8 cellular contexts compared by ENCODE assay signal in genomic region chr5:68251386-68251785, GRCh38. TPM values are rescaled to one million over a fixed set of nuclear protein-coding genes. Genes with fewer than 3 reads are reported as not detected.
A peak's percentile ranks its signal among the peaks of the same experiment; 100 is the strongest.
DNase-seq lines count a peak whose midpoint lies in the region; ATAC-seq and TF ChIP-seq lines count a peak whose summit lies in the region.

No MANE protein-coding gene starts in this region.

- H3K9ac ChIP-seq in colonic mucosa (ENCODE audit: low read depth in 2 of 2, low read length in 2 of 2) = no peak overlapping the region

- H3K4me3 ChIP-seq in heart right ventricle (peak overlapping the region in 1 of 10 donors; percentile 8), colonic mucosa (no peak overlapping the region), psoas muscle (peak overlapping the region; percentile 46), vagina (no peak overlapping the region)

- no peak for TF ChIP-seq POLR2A in vagina (IDR thresholded peaks at IDR 0.05)

- 25 to 37% methylated on average over 4 of the region's 4 CpGs for WGBS in heart right ventricle, 2 donors
- 42 to 59% (median 54%) methylated on average over 4 of the region's 4 CpGs for WGBS in psoas muscle, 3 donors

- no peaks in the 10 kb centered on the region for H3K9me3 ChIP-seq in heart right ventricle
- no peaks in the 10 kb centered on the region for H3K9me3 ChIP-seq in colonic mucosa
- no peaks in the 10 kb centered on the region for H3K9me3 ChIP-seq in psoas muscle
- H3K9me3 ChIP-seq in vagina = no peaks in the 10 kb centered on the region

- peak in 3 of 8 donors; percentile 20 to 41 (median 32) for ATAC-seq in heart right ventricle
- no peak for ATAC-seq in Right ventricle myocardium inferior
- peak in 2 of 4 donors; percentile 20 to 41 for ATAC-seq in psoas muscle
- no peak for ATAC-seq in HG02610 (IDR thresholded peaks at IDR 0.05; ENCODE audit: unreplicated experiment)
- no peak for ATAC-seq in HG03045 (IDR thresholded peaks at IDR 0.05; ENCODE audit: unreplicated experiment)

- TF ChIP-seq CTCF in heart right ventricle (IDR thresholded peaks at IDR 0.05) (no peak), colonic mucosa (IDR thresholded peaks at IDR 0.05) (no peak), psoas muscle (IDR thresholded peaks at IDR 0.05) (no peak), vagina (IDR thresholded peaks at IDR 0.05) (no peak)

- no peaks in the 10 kb centered on the region for H3K27me3 ChIP-seq in heart right ventricle
- H3K27me3 ChIP-seq in colonic mucosa = no peaks in the 10 kb centered on the region
- H3K27me3 ChIP-seq in psoas muscle (ENCODE audit: insufficient read depth in 3 of 3, low read length in 2 of 3) = no peaks in the 10 kb centered on the region
- H3K27me3 ChIP-seq in vagina = no peaks in the 10 kb centered on the region

- peak overlapping the region; percentile 11 to 86 (median 69) for H3K27ac ChIP-seq in heart right ventricle
- H3K27ac ChIP-seq in colonic mucosa = peak overlapping the region; percentile 25
- H3K27ac ChIP-seq in psoas muscle = peak overlapping the region; percentile 72
- H3K27ac ChIP-seq in vagina = peak overlapping the region; percentile 72

- intact Hi-C loops in heart right ventricle (cut with DNase I) = loop anchor here (1.0 to 10.0 kb wide), 8 partner anchors 15 to 1007 kb away; partner anchors contain the start of gene PIK3R1 (in 4 of the 10)
- intact Hi-C loops in Right ventricle myocardium inferior (cut with DNase I) = loop anchor here (5.0 kb wide), 5 partner anchors 34 to 1004 kb away; partner anchors contain the start of gene PIK3R1
- intact Hi-C loops in colonic mucosa (cut with DNase I) = loop anchor here (10.0 kb wide), 2 partner anchors 757 to 1007 kb away; no protein-coding TSS in a partner anchor
- intact Hi-C loops in psoas muscle (cut with DNase I) = loop anchor here in 1 of 2 donors (10.0 kb wide), 2 partner anchors 557 to 1007 kb away; no protein-coding TSS in a partner anchor
- intact Hi-C loops in vagina (cut with DNase I) = loop anchor here (5.0 to 10.0 kb wide), 3 partner anchors 34 to 1007 kb away; partner anchors contain the start of gene PIK3R1

- in situ Hi-C loops in KBM-7 (cut with MboI; ENCODE audit: low pct_unique_long_range_greater_than_20kb, low sequenced_read_pairs) = loop anchor here (25.0 kb wide), 1 partner anchor 1014 kb away; no protein-coding TSS in a partner anchor

- H3K36me3 ChIP-seq in heart right ventricle (no peaks in the 10 kb centered on the region), colonic mucosa (no peaks in the 10 kb centered on the region), psoas muscle (ENCODE audit: insufficient read depth in 1 of 2, low read depth in 1 of 2) (no peaks in the 10 kb centered on the region), vagina (peaks cover 0 to 7% of the 10 kb centered on the region in 2 donors)

- no peak for DNase-seq in heart right ventricle
- DNase-seq in Right ventricle myocardium inferior (ENCODE audit: missing footprints) = no peak
- DNase-seq in colonic mucosa = no peak
- DNase-seq in psoas muscle = peak in 1 of 2 donors; percentile 31
- DNase-seq in vagina (ENCODE audit: extremely low spot score in 2 of 2) = no peak
- no peak for DNase-seq in KBM-7

- peaks cover 25 to 92% (median 83%) of the 10 kb centered on the region in 9 donors for H3K4me1 ChIP-seq in heart right ventricle
- H3K4me1 ChIP-seq in colonic mucosa = no peaks in the 10 kb centered on the region
- peaks cover 84% of the 10 kb centered on the region for H3K4me1 ChIP-seq in psoas muscle
- peaks cover 96% of the 10 kb centered on the region for H3K4me1 ChIP-seq in vagina

RNA-seq across cellular contexts. Expression of gene PIK3R1, which starts 35.8 kb away (rescaled TPM):
- total RNA-seq in heart right ventricle = 100 to 1,000 TPM in 8 of 10 donors, 10 to 100 TPM in 2; 45.6 to 269 (median 148) TPM
- polyA plus RNA-seq in heart right ventricle = 10 to 100 TPM; 12.2 to 22.3 TPM
- total RNA-seq in Right ventricle myocardium inferior = 113 TPM
- total RNA-seq in colonic mucosa = 10 to 100 TPM; 42.9 to 58.1 TPM
- 100 to 1,000 TPM; 102 to 155 (median 140) TPM for total RNA-seq in psoas muscle
- 10 to 100 TPM; 29.7 to 63.8 (median 30.7) TPM for polyA plus RNA-seq in psoas muscle
- 134 TPM for total RNA-seq in vagina
